Comparison of ENCODE assay signal across 9 cellular contexts in genomic region chr6:87393026-87393622, GRCh38. TPM values are rescaled to one million over a fixed set of nuclear protein-coding genes. Genes with fewer than 3 reads are reported as not detected.
A peak's percentile ranks its signal among the peaks of the same experiment; 100 is the strongest.
DNase-seq lines count a peak whose midpoint lies in the region; ATAC-seq and TF ChIP-seq lines count a peak whose summit lies in the region.
"Had no signal": no experiment of that assay in that cellular context is flagged by ENCODE, and none has a peak within 500 bp of the region (broad histone marks: within the 10 kb centered on the region; RNA-seq: fewer than 3 reads in every experiment).

No MANE protein-coding gene starts in this region.

- peak; percentile 75 for ATAC-seq in GM19463 (IDR thresholded peaks at IDR 0.05; ENCODE audit: unreplicated experiment)
- ATAC-seq in HG03521 (IDR thresholded peaks at IDR 0.05; ENCODE audit: unreplicated experiment), result peak; percentile 54
- peak; percentile 89 for ATAC-seq in activated CD8-positive, alpha-beta T cell treated with anti-CD3 and anti-CD28 coated beads, Interleukin-2, amount 10 ng/mL, durations not matched to agents 7 days and 5 days

- H3K9me3 Mint-ChIP-seq in activated CD8-positive, alpha-beta T cell treated with anti-CD3 and anti-CD28 coated beads, Interleukin-2, amount 10 ng/mL, durations not matched to agents 7 days and 5 days (ENCODE audit: insufficient read depth), result no peaks in the 10 kb centered on the region

- no peak overlapping the region for H3K4me3 ChIP-seq in fibroblast of villous mesenchyme (ENCODE audit: low read depth, low read length)

- H3K36me3 Mint-ChIP-seq in activated CD8-positive, alpha-beta T cell treated with anti-CD3 and anti-CD28 coated beads, Interleukin-2, amount 10 ng/mL, durations not matched to agents 7 days and 5 days (ENCODE audit: low read depth), result no peaks in the 10 kb centered on the region

- DNase-seq in DMS 273 (lab: John Stamatoyannopoulos, UW; ENCODE audit: unreplicated experiment) (peak; percentile 81), NCI-H526 treated with DMSO at 0.1 percent for 48 hours (lab: John Stamatoyannopoulos, UW) (peak; percentile 70), fibroblast of villous mesenchyme (ENCODE audit: low read depth) (peak; percentile 76), occipital lobe (lab: John Stamatoyannopoulos, UW) (peak; percentile 1), UCSD-AML1 (lab: John Stamatoyannopoulos, UW; ENCODE audit: unreplicated experiment) (no peak)
- peak; percentile 52 for DNase-seq in activated CD8-positive, alpha-beta T cell treated with anti-CD3 and anti-CD28 coated beads, Interleukin-2, amount 10 ng/mL, durations not matched to agents 7 days and 5 days

- H3K4me3 Mint-ChIP-seq in activated CD8-positive, alpha-beta T cell treated with anti-CD3 and anti-CD28 coated beads, Interleukin-2, amount 10 ng/mL, durations not matched to agents 7 days and 5 days, result no peak overlapping the region

- CTCF ChIA-PET in activated CD8-positive, alpha-beta T cell treated with anti-CD3 and anti-CD28 coated beads, Interleukin-2, amount 10 ng/mL, durations not matched to agents 7 days and 5 days (lab: Charles Lee), result interaction anchor here (0.6 to 2.5 kb wide), 27 partner anchors 9 to 1478 kb away, joined by 3 to 15 read pairs (median 4); partner anchors contain the start of genes CFAP206 and SLC35A1

- peak; percentile 73 for TF ChIP-seq CTCF in fibroblast of villous mesenchyme (IDR thresholded peaks at IDR 0.05; ENCODE audit: insufficient read depth, low read depth, low read length)

- H3K27ac Mint-ChIP-seq in activated CD8-positive, alpha-beta T cell treated with anti-CD3 and anti-CD28 coated beads, Interleukin-2, amount 10 ng/mL, durations not matched to agents 7 days and 5 days, result no peak overlapping the region

- POLR2A ChIA-PET in activated CD8-positive, alpha-beta T cell treated with anti-CD3 and anti-CD28 coated beads, Interleukin-2, amount 10 ng/mL, durations not matched to agents 7 days and 5 days (lab: Charles Lee), result no interaction called here

- H3K4me1 Mint-ChIP-seq in activated CD8-positive, alpha-beta T cell treated with anti-CD3 and anti-CD28 coated beads, Interleukin-2, amount 10 ng/mL, durations not matched to agents 7 days and 5 days (ENCODE audit: low read depth), result peaks cover 2% of the 10 kb centered on the region

- H3K27me3 Mint-ChIP-seq in activated CD8-positive, alpha-beta T cell treated with anti-CD3 and anti-CD28 coated beads, Interleukin-2, amount 10 ng/mL, durations not matched to agents 7 days and 5 days (ENCODE audit: low read depth), result no peaks in the 10 kb centered on the region

RNA-seq across cellular contexts. Expression of gene CFAP206, which starts 14.6 kb away (rescaled TPM):
- total RNA-seq in activated CD8-positive, alpha-beta T cell treated with anti-CD3 and anti-CD28 coated beads, Interleukin-2, amount 10 ng/mL, durations not matched to agents 7 days and 5 days, result not detected
- total RNA-seq in fibroblast of villous mesenchyme (0.86 TPM in 1 of 2 replicates, not detected in the other), occipital lobe (3.0 TPM)
- total RNA-seq: T-helper 2 cell treated with Interferon-gamma antibody and Interleukin-4, amounts not matched to agents 100 ng/mL and 5 ng/mL, for 36 hours had no signal

RNA-seq across cellular contexts. Expression of gene C6orf163, which starts 48.5 kb away (rescaled TPM):
- total RNA-seq in activated CD8-positive, alpha-beta T cell treated with anti-CD3 and anti-CD28 coated beads, Interleukin-2, amount 10 ng/mL, durations not matched to agents 7 days and 5 days, result 1 to 10 TPM; 1.5 to 1.9 TPM
- 2.6 and 2.9 TPM in 2 replicates for total RNA-seq in fibroblast of villous mesenchyme
- total RNA-seq in occipital lobe, result 8.3 TPM
